In the genomic region with DNA sequence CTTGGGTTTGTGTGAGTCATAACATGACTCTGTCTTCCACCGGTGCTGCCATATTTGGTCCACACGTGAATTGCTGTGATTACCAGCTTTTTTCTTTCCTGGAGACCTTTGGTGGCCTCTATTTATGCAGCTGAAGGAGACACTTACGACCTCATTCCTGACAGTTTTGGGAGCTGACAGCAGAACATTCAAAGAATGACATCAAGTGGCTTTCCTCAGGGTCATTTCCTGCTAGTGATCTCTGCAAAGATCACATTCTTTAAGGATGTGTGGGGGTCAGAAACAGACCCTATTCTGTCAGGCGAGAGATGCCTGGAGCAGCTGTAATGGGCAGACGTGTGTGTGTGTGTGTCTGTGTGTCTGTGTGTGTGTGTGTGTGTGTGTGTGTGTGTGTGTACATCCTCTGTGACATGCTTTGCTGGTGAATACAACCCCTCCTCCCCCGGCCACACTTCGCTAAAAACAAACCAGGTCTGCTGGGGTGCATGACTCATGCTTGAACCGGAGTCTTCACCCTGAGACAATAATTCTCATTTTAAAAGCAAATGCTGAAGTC, we compare ENCODE assay signal across 1 cellular context.
A peak's percentile ranks its signal among the peaks of the same experiment; 100 is the strongest.
TF ChIP-seq lines count a peak whose summit lies in the region.

No MANE protein-coding gene starts in this region.

TF ChIP-seq in GM12878, 131 proteins besides CTCF, POLR2A, EP300 and RAD21 (continued from another document):
- TF ChIP-seq, protein P1, sequence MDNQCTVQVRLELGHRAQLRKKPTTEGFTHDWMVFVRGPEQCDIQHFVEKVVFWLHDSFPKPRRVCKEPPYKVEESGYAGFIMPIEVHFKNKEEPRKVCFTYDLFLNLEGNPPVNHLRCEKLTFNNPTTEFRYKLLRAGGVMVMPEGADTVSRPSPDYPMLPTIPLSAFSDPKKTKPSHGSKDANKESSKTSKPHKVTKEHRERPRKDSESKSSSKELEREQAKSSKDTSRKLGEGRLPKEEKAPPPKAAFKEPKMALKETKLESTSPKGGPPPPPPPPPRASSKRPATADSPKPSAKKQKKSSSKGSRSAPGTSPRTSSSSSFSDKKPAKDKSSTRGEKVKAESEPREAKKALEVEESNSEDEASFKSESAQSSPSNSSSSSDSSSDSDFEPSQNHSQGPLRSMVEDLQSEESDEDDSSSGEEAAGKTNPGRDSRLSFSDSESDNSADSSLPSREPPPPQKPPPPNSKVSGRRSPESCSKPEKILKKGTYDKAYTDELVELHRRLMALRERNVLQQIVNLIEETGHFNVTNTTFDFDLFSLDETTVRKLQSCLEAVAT (IDR thresholded peaks at IDR 0.05) = no peak
- peak in 1 of 2 experiments; percentile 72; a peak in 2 of 4 replicates for TF ChIP-seq SRF (IDR thresholded peaks at IDR 0.05; ENCODE audit: low read depth in 2 of 2, low read length in 2 of 2)
- no peak for TF ChIP-seq EED (IDR thresholded peaks at IDR 0.05; ENCODE audit: low read depth)
